Comparison of ENCODE assay signal across 20 cellular contexts in the genomic region with DNA sequence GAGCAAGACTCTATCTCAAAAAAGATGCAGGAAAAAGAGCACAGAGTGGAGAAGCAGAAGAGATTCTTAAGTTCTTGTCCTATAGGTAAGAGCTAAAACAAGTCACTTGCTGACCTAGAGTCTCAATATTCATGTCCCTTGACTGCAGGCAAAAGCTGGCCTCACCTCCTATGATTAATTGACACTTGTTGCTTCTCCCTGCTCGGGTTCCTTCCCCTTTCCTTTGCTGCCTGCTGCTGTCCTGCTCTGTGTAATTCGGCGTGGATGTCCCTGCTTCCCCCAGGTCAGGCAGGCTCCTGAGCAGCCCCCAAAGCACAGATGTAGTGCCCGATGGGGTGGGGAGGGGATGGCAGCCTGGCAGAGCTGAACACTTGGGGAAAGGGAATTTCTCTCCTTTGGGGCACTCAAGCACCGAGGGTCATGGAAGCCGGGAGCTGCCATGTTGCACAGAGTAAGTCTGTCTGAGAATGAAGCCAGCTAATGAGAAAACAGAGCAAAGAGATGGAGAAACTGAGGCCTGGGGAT.
DNase-seq lines count a peak whose midpoint lies in the region; ATAC-seq, FAIRE-seq and TF ChIP-seq lines count a peak whose summit lies in the region.
"Had no signal": no experiment of that assay in that cellular context is flagged by ENCODE, and none has a peak within 500 bp of the region (broad histone marks: within the 10 kb centered on the region; RNA-seq: fewer than 3 reads in every experiment).

No MANE protein-coding gene starts in this region.

- TF ChIP-seq RAD21 in IMR-90 (IDR thresholded peaks at IDR 0.05; ENCODE audit: low read length) = no peak
- no peak for TF ChIP-seq RAD21 in H1 (IDR thresholded peaks at IDR 0.05 in 1 of 2, conservative IDR thresholded peaks at IDR 0.05 in 1 of 2; ENCODE audit: low read depth in 2 of 2, low read length in 2 of 2)

- H3K9ac ChIP-seq in IMR-90 (ENCODE audit: low read depth, low read length) = no peak overlapping the region
- H3K9ac ChIP-seq in H1 (replicated peaks in 1 of 4; ENCODE audit: extremely low read depth in 1 of 4, low read depth in 3 of 4, low read length in 3 of 4) = no peak overlapping the region

- CTCF ChIA-PET in IMR-90 (lab: Yijun Ruan, JAX) = interaction anchor here (1.0 to 1.1 kb wide), 2 partner anchors 46 to 61 kb away, joined by 3 read pairs; a partner anchor contains a TSS
- CTCF ChIA-PET in H1 (lab: Charles Lee; ENCODE audit: partially characterized antibody) = interaction anchor here (0.6 to 3.8 kb wide), 10 partner anchors 9 to 477 kb away, joined by 3 to 16 read pairs (median 3); no protein-coding TSS in a partner anchor

- H2BK5ac ChIP-seq in IMR-90 (ENCODE audit: low read depth, low read length, poor library complexity, severe bottlenecking) = no peak overlapping the region
- no peak overlapping the region for H2BK5ac ChIP-seq in H1 (ENCODE audit: low read depth, low read length)

- no peak overlapping the region for H3K27ac ChIP-seq in IMR-90 (ENCODE audit: insufficient read depth, low read length)
- H3K27ac ChIP-seq in H1 (ENCODE audit: low read depth, low read length) = no peak overlapping the region
- H3K27ac ChIP-seq: 22Rv1, SJCRH30 had no signal

- no peak overlapping the region for H2AK5ac ChIP-seq in IMR-90 (ENCODE audit: low read depth, low read length)
- H2AK5ac ChIP-seq in H1 (ENCODE audit: low read depth, low read length) = no peak overlapping the region

- TF ChIP-seq EP300 in H1 (IDR thresholded peaks at IDR 0.05; ENCODE audit: borderline replicate concordance in 1 of 2, low read depth in 2 of 2, low read length in 2 of 2) = no peak

- no peaks in the 10 kb centered on the region for H3K23me2 ChIP-seq in H1 (ENCODE audit: low read depth, low read length)

- POLR2A ChIA-PET in IMR-90 (lab: Charles Lee; ENCODE audit: unreplicated experiment) = no interaction called here
- POLR2A ChIA-PET in H1 (lab: Charles Lee; ENCODE audit: partially characterized antibody) = interaction anchor here (0.5 to 0.7 kb wide), 2 partner anchors 87 to 746 kb away, joined by 3 read pairs; no protein-coding TSS in a partner anchor

- no peaks in the 10 kb centered on the region for H3K4me1 Mint-ChIP-seq in natural killer cell treated with Interleukin-12 subunit alpha and Interleukin-12 subunit beta and Interleukin-15 and Interleukin-18, amount 100 ng/mL, for 72 hours (ENCODE audit: low read depth in 2 of 2)

- peaks cover 5% of the 10 kb centered on the region; the same call in 1 of the 2 replicates for H3K9me1 ChIP-seq in IMR-90 (ENCODE audit: insufficient read depth, low read length)

- H4K20me1 ChIP-seq in IMR-90 (ENCODE audit: insufficient read depth, low read length) = no peaks in the 10 kb centered on the region
- H4K20me1 ChIP-seq in H1 (replicated peaks in 1 of 2; ENCODE audit: control insufficient read depth in 1 of 2, insufficient read depth in 2 of 2, low read length in 2 of 2) = no peaks in the 10 kb centered on the region

- H3K9me3 Mint-ChIP-seq in natural killer cell treated with Interleukin-12 subunit alpha and Interleukin-12 subunit beta and Interleukin-15 and Interleukin-18, amount 100 ng/mL, for 72 hours = no peaks in the 10 kb centered on the region
- H3K9me3 Mint-ChIP-seq: CD8-positive, alpha-beta T cell had no signal

- H2BK15ac ChIP-seq in IMR-90 (ENCODE audit: low read depth, low read length) (no peak overlapping the region), H1 (ENCODE audit: low read length) (no peak overlapping the region; the same call in 1 of the 2 replicates)

- H2BK120ac ChIP-seq in IMR-90 (ENCODE audit: low read depth, low read length) (no peak overlapping the region), H1 (replicated peaks; ENCODE audit: low read depth, low read length) (no peak overlapping the region)

- no peak for ATAC-seq in IMR-90 (ENCODE audit: low read depth)
- ATAC-seq in natural killer cell treated with Interleukin-12 subunit alpha and Interleukin-12 subunit beta and Interleukin-15 and Interleukin-18, amount 100 ng/mL, for 72 hours = no peak
- ATAC-seq: CD8-positive, alpha-beta T cell had no signal

- H3K36me3 ChIP-seq in IMR-90 (ENCODE audit: control insufficient read depth, insufficient read depth, low read length) (no peaks in the 10 kb centered on the region), H1 (ENCODE audit: control insufficient read depth in 2 of 4, insufficient read depth in 4 of 4, low read length in 3 of 4) (no peaks in the 10 kb centered on the region)
- H3K36me3 ChIP-seq: BE2C, SJCRH30 had no signal

- dilution Hi-C loops in IMR-90 (cut with HindIII; ENCODE audit: low sequenced_read_pairs, unreplicated experiment) = no loop called here

- H3K56ac ChIP-seq in IMR-90 (ENCODE audit: extremely low read depth, insufficient read depth, low read length) = no peak overlapping the region
- H3K56ac ChIP-seq in H1 (replicated peaks; ENCODE audit: insufficient read length, low read depth, low read length) = no peak overlapping the region

- no peak overlapping the region for H2BK12ac ChIP-seq in H1 (ENCODE audit: low read depth, low read length)

- DNase-seq in AML-193 (lab: John Stamatoyannopoulos, UW) (peak; percentile 10 to 19), IMR-90 (no peak), NOMO-1 treated with DMSO at 0.1 percent for 48 hours (lab: John Stamatoyannopoulos, UW; ENCODE audit: unreplicated experiment) (peak; percentile 27), H1 (ENCODE audit: low read depth in 1 of 2, low spot score in 2 of 2) (no peak), DMS79 treated with DMSO at 0.1 percent for 48 hours (lab: John Stamatoyannopoulos, UW) (no peak), UCSD-AML1 (lab: John Stamatoyannopoulos, UW; ENCODE audit: unreplicated experiment) (no peak)
- no peak for DNase-seq in activated naive CD4-positive, alpha-beta T cell treated with Interleukin-2 at 50 U/mL for 16 hours
- no peak for DNase-seq in natural killer cell treated with Interleukin-12 subunit alpha and Interleukin-12 subunit beta and Interleukin-15 and Interleukin-18, amount 100 ng/mL, for 72 hours (ENCODE audit: low spot score)
- DNase-seq: BE2C; Calu3; CD8-positive, alpha-beta T cell; DMS53; NCI-H1417 treated with DMSO at 0.1 percent for 48 hours; NCI-H187 treated with DMSO at 0.1 percent for 48 hours; NCI-H2227 treated with DMSO at 0.1 percent for 48 hours; NCI-H510A treated with DMSO at 0.1 percent for 48 hours; NCI-H774; SJCRH30; SW 1271 had no signal

- H4K91ac ChIP-seq in IMR-90 (ENCODE audit: insufficient read depth, low read depth, low read length) (no peak overlapping the region), H1 (replicated peaks; ENCODE audit: insufficient read length, low read length) (peak overlapping the region; percentile 53)

- H3K9me3 ChIP-seq in IMR-90 (ENCODE audit: control insufficient read depth, insufficient read depth, low read length) (no peaks in the 10 kb centered on the region), H1 (ENCODE audit: insufficient read depth in 2 of 2, low read depth in 1 of 2, low read length in 1 of 2) (no peaks in the 10 kb centered on the region)
- H3K9me3 ChIP-seq: BE2C, SJCRH30 had no signal

- H3K14ac ChIP-seq in IMR-90 (replicated peaks; ENCODE audit: low read depth, low read length) (no peak overlapping the region), H1 (ENCODE audit: insufficient read length) (no peak overlapping the region)

- in situ Hi-C loops in IMR-90 (cut with MboI; ENCODE audit: low sequenced_read_pairs) = loop anchor here (5.0 kb wide), 1 partner anchor 159 kb away; no protein-coding TSS in a partner anchor

- H3K79me2 ChIP-seq in H1 (ENCODE audit: control insufficient read depth in 1 of 2, insufficient read depth in 2 of 2, low read length in 2 of 2) = no peaks in the 10 kb centered on the region

- H3K4me3 ChIP-seq in IMR-90 (ENCODE audit: insufficient read depth, low read depth, low read length) = no peak overlapping the region
- H3K4me3 ChIP-seq in H1 (ENCODE audit: extremely low read depth in 1 of 4, insufficient read depth in 2 of 4, low read depth in 3 of 4, low read length in 4 of 4) = no peak overlapping the region
- H3K4me3 ChIP-seq: SJCRH30 had no signal

- no peak overlapping the region for H4K5ac ChIP-seq in IMR-90 (ENCODE audit: low read depth, low read length)
- H4K5ac ChIP-seq in H1 (ENCODE audit: insufficient read length, low read depth, low read length) = no peak overlapping the region

- no peak overlapping the region for H3K4me3 Mint-ChIP-seq in natural killer cell treated with Interleukin-12 subunit alpha and Interleukin-12 subunit beta and Interleukin-15 and Interleukin-18, amount 100 ng/mL, for 72 hours
- H3K4me3 Mint-ChIP-seq: CD8-positive, alpha-beta T cell had no signal

- BruUV-seq in IMR-90 (replicated peaks; lab: Mats Ljungman, UMichigan) = no TSS peak

- peak overlapping the region in 1 of 2 donors; percentile 46 for H3K27ac Mint-ChIP-seq in natural killer cell treated with Interleukin-12 subunit alpha and Interleukin-12 subunit beta and Interleukin-15 and Interleukin-18, amount 100 ng/mL, for 72 hours
- H3K27ac Mint-ChIP-seq: CD8-positive, alpha-beta T cell had no signal

- 79% methylated on average over 2 of the region's 6 CpGs; no CpG with 5 or more reads in 1 of the 2 experiments for WGBS in IMR-90 (ENCODE audit: extremely low coverage in 2 of 2, insufficient read length in 1 of 2), 2 experiments
- 90% methylated on average over 6 of the region's 6 CpGs; no CpG with 5 or more reads in 1 of the 2 experiments for WGBS in H1 (ENCODE audit: extremely low coverage in 1 of 2, insufficient coverage in 1 of 2, insufficient read length in 1 of 2, insufficient replicate concordance in 2 of 2, low coverage in 1 of 2, low lambda C conversion rate in 2 of 2, missing lambda C conversion rate in 1 of 2), 2 experiments

- no peaks in the 10 kb centered on the region for H3K36me3 Mint-ChIP-seq in natural killer cell treated with Interleukin-12 subunit alpha and Interleukin-12 subunit beta and Interleukin-15 and Interleukin-18, amount 100 ng/mL, for 72 hours
- H3K36me3 Mint-ChIP-seq: CD8-positive, alpha-beta T cell had no signal

- TF ChIP-seq CTCF in IMR-90 (conservative IDR thresholded peaks at IDR 0.05; ENCODE audit: low read depth, low read length) (no peak), H1 (IDR thresholded peaks at IDR 0.05; ENCODE audit: control extremely low read depth in 1 of 3, insufficient read depth in 1 of 3, low read depth in 1 of 3, low read length in 3 of 3) (no peak)

- H4K8ac ChIP-seq in IMR-90 (ENCODE audit: low read depth in 2 of 2, low read length in 2 of 2) (no peak overlapping the region), H1 (ENCODE audit: extremely low read depth, insufficient read depth, low read length) (no peak overlapping the region; the same call in 1 of the 2 replicates)

- no peaks in the 10 kb centered on the region for H3K4me1 ChIP-seq in IMR-90 (ENCODE audit: control insufficient read depth, insufficient read depth, low read length)
- no peaks in the 10 kb centered on the region for H3K4me1 ChIP-seq in H1 (replicated peaks in 1 of 4; ENCODE audit: control insufficient read depth in 3 of 4, insufficient read depth in 4 of 4, low read length in 3 of 4)
- H3K4me1 ChIP-seq: SJCRH30 had no signal

- H2AFZ ChIP-seq in IMR-90 (replicated peaks; ENCODE audit: low read length, poor library complexity) = peak overlapping the region; percentile 14
- no peak overlapping the region for H2AFZ ChIP-seq in H1 (ENCODE audit: low read length)

- no peak for FAIRE-seq in H1 (lab: Jason Lieb, UNC)

- H3K27me3 ChIP-seq in IMR-90 (ENCODE audit: control insufficient read depth, insufficient read depth, low read length) (peaks cover 6% of the 10 kb centered on the region), H1 (replicated peaks in 1 of 4; ENCODE audit: control insufficient read depth in 3 of 4, extremely low read depth in 1 of 4, insufficient read depth in 3 of 4, low read length in 3 of 4) (peaks cover 0 to 1% (median 0%) of the 10 kb centered on the region in 4 experiments; a peak in 1 of 7 replicates)
- H3K27me3 ChIP-seq: BE2C, SJCRH30 had no signal

- H3K4me2 ChIP-seq in IMR-90 (ENCODE audit: low read depth, low read length) (no peak overlapping the region), H1 (ENCODE audit: insufficient read depth in 1 of 2, low read depth in 2 of 2, low read length in 2 of 2) (no peak overlapping the region)

- H3K23ac ChIP-seq in IMR-90 (ENCODE audit: low read depth, low read length) (no peak overlapping the region), H1 (ENCODE audit: insufficient read length) (no peak overlapping the region)

- no peak overlapping the region for H3K4ac ChIP-seq in IMR-90 (ENCODE audit: low read depth, low read length)
- H3K4ac ChIP-seq in H1 (replicated peaks; ENCODE audit: insufficient read length, low read depth, low read length) = no peak overlapping the region

- H3K18ac ChIP-seq in IMR-90 (ENCODE audit: low read depth, low read length) (no peak overlapping the region), H1 (ENCODE audit: extremely low read depth, low read length) (no peak overlapping the region)

- peaks cover 21 to 39% of the 10 kb centered on the region in 2 donors for H3K27me3 Mint-ChIP-seq in natural killer cell treated with Interleukin-12 subunit alpha and Interleukin-12 subunit beta and Interleukin-15 and Interleukin-18, amount 100 ng/mL, for 72 hours

- H3K79me1 ChIP-seq in IMR-90 (ENCODE audit: low read depth in 1 of 2, low read length in 2 of 2) (no peaks in the 10 kb centered on the region), H1 (ENCODE audit: low read depth, low read length) (no peaks in the 10 kb centered on the region)

- no peak overlapping the region for H2AK9ac ChIP-seq in IMR-90 (replicated peaks; ENCODE audit: low read depth, low read length, poor library complexity)

- intact Hi-C loops in IMR-90 (cut with micrococcal nuclease) = loop anchor here (1.0 to 10.0 kb wide), 4 partner anchors 99 to 452 kb away; no protein-coding TSS in a partner anchor

- TF ChIP-seq POLR2A in IMR-90 (IDR thresholded peaks at IDR 0.05; ENCODE audit: low read depth, low read length) (no peak), H1 (IDR thresholded peaks at IDR 0.05; ENCODE audit: control extremely low read depth in 1 of 2, low read depth in 2 of 2, low read length in 2 of 2) (no peak)

- no peak overlapping the region; the same call in 1 of the 2 replicates for H2BK20ac ChIP-seq in IMR-90 (ENCODE audit: low read depth, low read length)
- no peak overlapping the region for H2BK20ac ChIP-seq in H1 (ENCODE audit: low read length)

Comparison
In these comparisons a context has a peak if more than half of its experiments do, and no peak if none do; other contexts are left out.
1. DNase-seq: peak in AML-193 (2 of 2) and NOMO-1 treated with DMSO at 0.1 percent for 48 hours (single experiment); none in IMR-90 (single experiment), H1 (0 of 2), activated naive CD4-positive, alpha-beta T cell treated with Interleukin-2 at 50 U/mL for 16 hours (single experiment), DMS79 treated with DMSO at 0.1 percent for 48 hours (single experiment), UCSD-AML1 (single experiment) and natural killer cell treated with Interleukin-12 subunit alpha and Interleukin-12 subunit beta and Interleukin-15 and Interleukin-18, amount 100 ng/mL, for 72 hours (single experiment).